21 cellular contexts compared by ENCODE assay signal in genomic region chr10:33201056-33201780, GRCh38.
"Had no signal": no experiment of that assay in that cellular context is flagged by ENCODE, and none has a peak within 500 bp of the region (broad histone marks: within the 10 kb centered on the region; RNA-seq: fewer than 3 reads in every experiment).

No MANE protein-coding gene starts in this region.

- H3K27me3 ChIP-seq: colonic mucosa, gastroesophageal sphincter, hepatocyte, right atrium auricular region, testis, transverse colon had no signal

- H3K27ac Mint-ChIP-seq: activated naive CD4-positive, alpha-beta T cell treated with anti-CD3 and anti-CD28 coated beads, Interleukin-2, amount 50 U/mL, for 72 hours; activated T-cell treated with anti-CD3 and anti-CD28 coated beads, Interleukin-2, amount 50 U/mL, for 72 hours; nephron progenitor cell had no signal

- H3K36me3 ChIP-seq: colonic mucosa, transverse colon had no signal

- H3K9me3 Mint-ChIP-seq: activated naive CD4-positive, alpha-beta T cell treated with anti-CD3 and anti-CD28 coated beads, Interleukin-2, amount 50 U/mL, for 72 hours; activated T-cell treated with anti-CD3 and anti-CD28 coated beads, Interleukin-2, amount 50 U/mL, for 72 hours; nephron progenitor cell had no signal

- H3K4me3 Mint-ChIP-seq: activated T-cell treated with anti-CD3 and anti-CD28 coated beads, Interleukin-2, amount 50 U/mL, for 72 hours; nephron progenitor cell had no signal

- ATAC-seq: activated naive CD4-positive, alpha-beta T cell treated with anti-CD3 and anti-CD28 coated beads, Interleukin-2, amount 50 U/mL, for 72 hours; activated T-cell treated with anti-CD3 and anti-CD28 coated beads, Interleukin-2, amount 50 U/mL, for 72 hours; gastroesophageal sphincter; left ventricle myocardium superior had no signal

- H3K4me3 ChIP-seq: colonic mucosa, gastroesophageal sphincter, hepatocyte, right atrium auricular region, testis, transverse colon had no signal

- H3K9me3 ChIP-seq: colonic mucosa, gastroesophageal sphincter, right atrium auricular region, testis, transverse colon had no signal

- DNase-seq: activated CD4-positive, alpha-beta T cell treated with anti-CD3 and anti-CD28 coated beads for 4 hours; activated CD4-positive, alpha-beta T cell treated with anti-CD3 and anti-CD28 coated beads, Interleukin-2, amount 50 U/mL, for 4 hours; activated CD4-positive, CD25-positive, alpha-beta regulatory T cell; activated naive CD4-positive, alpha-beta T cell; activated T-cell treated with anti-CD3 and anti-CD28 coated beads for 4 hours; activated T-cell treated with anti-CD3 and anti-CD28 coated beads, Interleukin-2, amount 50 U/mL, for 72 hours; anterior cingulate cortex; colonic mucosa; effector CD8-positive, alpha-beta T cell; islet precursor cell; left ventricle myocardium superior; nephron progenitor cell; stimulated activated CD4-positive, alpha-beta T cell treated with anti-CD3 and anti-CD28 coated beads, Interleukin-15, amount 100 ng/mL, for 24 hours; stimulated activated naive CD4-positive, alpha-beta T cell treated with Interleukin-2 at 50 U/mL for 16 hours; testis; transverse colon had no signal

- H3K36me3 Mint-ChIP-seq: activated naive CD4-positive, alpha-beta T cell treated with anti-CD3 and anti-CD28 coated beads, Interleukin-2, amount 50 U/mL, for 72 hours had no signal

- H3K27ac ChIP-seq: colonic mucosa, hepatocyte, parathyroid adenoma, right atrium auricular region, testis, transverse colon had no signal

- H3K4me1 ChIP-seq: parathyroid adenoma, right atrium auricular region, testis had no signal
